ENCODE assay signal across 9 cellular contexts in the genomic region with DNA sequence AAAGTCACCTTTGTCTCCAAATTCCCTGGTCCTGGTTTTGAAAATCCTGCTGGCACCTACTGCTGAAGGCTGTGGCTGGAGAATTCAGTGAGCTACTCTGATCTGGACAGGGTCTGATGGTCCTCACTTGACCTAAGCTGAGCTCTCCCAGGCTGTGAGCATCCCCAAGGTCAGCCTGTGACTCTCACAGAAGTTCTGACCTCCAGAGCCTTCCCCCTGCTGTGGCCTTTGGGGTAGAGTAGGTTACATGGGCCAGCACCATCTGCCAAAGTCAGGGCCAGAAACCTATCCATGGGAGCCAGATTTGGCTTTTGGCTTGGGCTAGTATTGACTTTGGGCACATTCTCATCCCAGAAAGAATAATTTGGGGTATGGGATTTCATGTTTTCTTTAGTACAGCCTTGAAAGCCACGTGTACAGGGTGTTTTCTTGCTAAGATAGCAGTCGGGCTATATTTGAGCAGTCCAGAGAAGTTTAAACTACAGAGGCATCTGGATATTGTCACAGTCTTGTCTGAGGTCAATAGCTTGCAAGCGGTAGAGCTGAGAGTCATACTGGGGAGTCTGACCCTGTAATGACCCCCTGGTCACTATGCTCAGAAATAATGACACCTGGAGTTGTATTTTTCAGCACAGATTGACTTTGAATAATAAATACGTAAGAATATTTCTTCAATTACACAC. TPM values are rescaled to one million over a fixed set of nuclear protein-coding genes. Genes with fewer than 3 reads are reported as not detected.
DNase-seq lines count a peak whose midpoint lies in the region; ATAC-seq and TF ChIP-seq lines count a peak whose summit lies in the region.
"Had no signal": no experiment of that assay in that cellular context is flagged by ENCODE, and none has a peak within 500 bp of the region (broad histone marks: within the 10 kb centered on the region; RNA-seq: fewer than 3 reads in every experiment).

No MANE protein-coding gene starts in this region.

- intact Hi-C loops in heart right ventricle (cut with DNase I) (loop anchor here in 1 of 10 donors (10.0 kb wide), 1 partner anchor 175 kb away; a partner anchor contains a TSS), sciatic nerve (cut with DNase I) (no loop called here), psoas muscle (cut with DNase I) (no loop called here)

- H4K20me1 ChIP-seq in OCI-LY1 (ENCODE audit: insufficient read depth, low read length) = no peaks in the 10 kb centered on the region

- H3K4me2 ChIP-seq in OCI-LY1 (ENCODE audit: low read length) = peak overlapping the region; percentile 26; the same call in 1 of the 2 replicates

- peaks cover 26% of the 10 kb centered on the region; the same call in 1 of the 2 replicates for H3K36me3 ChIP-seq in OCI-LY1 (ENCODE audit: insufficient read depth, low read length)
- peaks cover 0 to 31% (median 7%) of the 10 kb centered on the region in 9 donors for H3K36me3 ChIP-seq in heart right ventricle
- H3K36me3 ChIP-seq in psoas muscle (ENCODE audit: insufficient read depth in 1 of 2, low read depth in 1 of 2) = peaks cover 0 to 6% of the 10 kb centered on the region in 2 donors

- H3K9ac ChIP-seq in OCI-LY1 (ENCODE audit: low read length) = peak overlapping the region; percentile 23; the same call in 1 of the 2 replicates

- peaks cover 5% of the 10 kb centered on the region; the same call in 1 of the 2 replicates for H3F3A ChIP-seq in OCI-LY1 (ENCODE audit: insufficient read depth, low read length)

- H3K9me2 ChIP-seq in OCI-LY1 (ENCODE audit: low read depth, low read length) = no peaks in the 10 kb centered on the region

- 0 out of 2 replicates have a peak, but pooled peaks cover 3% of the 10 kb centered on the region for H3K9me3 ChIP-seq in OCI-LY1 (ENCODE audit: low read length)
- no peaks in the 10 kb centered on the region for H3K9me3 ChIP-seq in heart right ventricle
- no peaks in the 10 kb centered on the region for H3K9me3 ChIP-seq in psoas muscle

- no peak overlapping the region for H2AFZ ChIP-seq in OCI-LY1 (ENCODE audit: low read length)

- TF ChIP-seq CTCF in OCI-LY1 (IDR thresholded peaks at IDR 0.05; ENCODE audit: low read length) (no peak), heart right ventricle (IDR thresholded peaks at IDR 0.05) (no peak), psoas muscle (IDR thresholded peaks at IDR 0.05) (no peak)

- H3K27ac ChIP-seq in OCI-LY1 (ENCODE audit: low read depth, low read length, poor library complexity, severe bottlenecking) (peak overlapping the region; percentile 86), heart right ventricle (peak overlapping the region in 9 of 10 donors; percentile 1 to 81 (median 57)), psoas muscle (no peak overlapping the region)

- ATAC-seq in GM18498 (IDR thresholded peaks at IDR 0.05; ENCODE audit: unreplicated experiment) = peak; percentile 23
- ATAC-seq in heart right ventricle = peak in 6 of 8 donors; percentile 26 to 69 (median 54)
- ATAC-seq in sciatic nerve = peak; percentile 36
- ATAC-seq in psoas muscle = no peak
- ATAC-seq in GM21526 (IDR thresholded peaks at IDR 0.05; ENCODE audit: low FRiP score, unreplicated experiment) = no peak

- no peaks in the 10 kb centered on the region for H3K79me2 ChIP-seq in OCI-LY1 (ENCODE audit: insufficient read depth, low read length)

- H3K27me3 ChIP-seq in OCI-LY1 (ENCODE audit: insufficient read depth, low read length) = no peaks in the 10 kb centered on the region
- H3K27me3 ChIP-seq in heart right ventricle = no peaks in the 10 kb centered on the region
- H3K27me3 ChIP-seq in psoas muscle (ENCODE audit: insufficient read depth in 3 of 3, low read length in 2 of 3) = no peaks in the 10 kb centered on the region

- DNase-seq in heart right ventricle = no peak
- DNase-seq in sciatic nerve (ENCODE audit: low spot score) = no peak
- no peak for DNase-seq in psoas muscle
- DNase-seq in NCI-H1930 (lab: John Stamatoyannopoulos, UW) = no peak
- DNase-seq in OCI-M1 (lab: John Stamatoyannopoulos, UW) = no peak
- DNase-seq: NCI-H1417 had no signal

- H3K4me1 ChIP-seq in OCI-LY1 (ENCODE audit: insufficient read depth, low read length, severe bottlenecking) (peaks cover 18% of the 10 kb centered on the region), heart right ventricle (peaks cover 2 to 84% (median 16%) of the 10 kb centered on the region in 9 donors), psoas muscle (no peaks in the 10 kb centered on the region)

- 36 to 44% methylated on average over 4 of the region's 4 CpGs for WGBS in heart right ventricle, 2 donors
- WGBS in psoas muscle, 3 donors = 60 to 74% (median 66%) methylated on average over 4 of the region's 4 CpGs

- H3K4me3 ChIP-seq in OCI-LY1 (ENCODE audit: low read depth, low read length, poor library complexity, severe bottlenecking) = no peak overlapping the region
- no peak overlapping the region for H3K4me3 ChIP-seq in heart right ventricle
- H3K4me3 ChIP-seq in psoas muscle = no peak overlapping the region

RNA-seq across cellular contexts. Expression of a gene that starts 6.2 kb away (rescaled TPM):
- total RNA-seq in heart right ventricle = not detected
- under 1 TPM in 1 of 2 donors, not detected in 1; 0.10 TPM for polyA plus RNA-seq in heart right ventricle
- total RNA-seq in sciatic nerve = not detected
- total RNA-seq in psoas muscle = not detected
- not detected for polyA plus RNA-seq in psoas muscle

RNA-seq across cellular contexts. Expression of a gene that starts 8.6 kb away (rescaled TPM):
- total RNA-seq in heart right ventricle = 10 to 100 TPM; 57.4 to 84.7 (median 67.5) TPM
- polyA plus RNA-seq in heart right ventricle = 10 to 100 TPM; 12.8 to 73.3 TPM
- total RNA-seq in sciatic nerve = 46.4 TPM
- total RNA-seq in psoas muscle = 100 to 1,000 TPM in 1 of 4 donors, 10 to 100 TPM in 3; 81.2 to 104 (median 87.3) TPM
- 10 to 100 TPM; 60.2 to 92.4 (median 62.8) TPM for polyA plus RNA-seq in psoas muscle

RNA-seq across cellular contexts. Expression of a gene that starts 39.1 kb away (rescaled TPM):
- total RNA-seq in heart right ventricle (10 to 100 TPM; 45.9 to 86.1 (median 73.8) TPM), sciatic nerve (116 TPM), psoas muscle (10 to 100 TPM; 34.1 to 58.1 (median 49.5) TPM)
- polyA plus RNA-seq in heart right ventricle (10 to 100 TPM; 40.0 to 66.9 TPM), psoas muscle (10 to 100 TPM; 16.5 to 27.4 (median 20.6) TPM)

RNA-seq across cellular contexts. Expression of a gene that starts 58.6 kb away (rescaled TPM):
- total RNA-seq in heart right ventricle (1 to 10 TPM in 1 of 10 donors, under 1 TPM in 8, not detected in 1; 0.16 to 1.4 (median 0.57) TPM), sciatic nerve (0.53 TPM), psoas muscle (under 1 TPM; 0.16 to 0.71 (median 0.39) TPM)
- polyA plus RNA-seq in heart right ventricle (under 1 TPM; 0.41 to 0.51 TPM), psoas muscle (under 1 TPM; 0.11 to 0.35 (median 0.17) TPM)

Comparison
In these comparisons a context has a peak if more than half of its experiments do, and no peak if none do; other contexts are left out.
1. ATAC-seq: peak in GM18498 (single experiment), heart right ventricle (6 of 8) and sciatic nerve (single experiment); none in psoas muscle (0 of 4) and GM21526 (single experiment).